9 cellular contexts compared by ENCODE assay signal in genomic region chr1:28437260-28437923, GRCh38.
DNase-seq lines count a peak whose midpoint lies in the region; ATAC-seq and TF ChIP-seq lines count a peak whose summit lies in the region.
"Had no signal": no experiment of that assay in that cellular context is flagged by ENCODE, and none has a peak within 500 bp of the region (broad histone marks: within the 10 kb centered on the region; RNA-seq: fewer than 3 reads in every experiment).

No MANE protein-coding gene starts in this region.

- no peaks in the 10 kb centered on the region for H3K9me3 ChIP-seq in left lung
- no peaks in the 10 kb centered on the region for H3K9me3 ChIP-seq in tibial nerve

- H3K4me1 Mint-ChIP-seq in T-helper 2 cell treated with Interferon-gamma antibody and Interleukin-4, amounts not matched to agents 5 μg/mL and 100 μg/mL, for 36 hours (ENCODE audit: low read depth): peaks cover 23% of the 10 kb centered on the region

- H3K27ac Mint-ChIP-seq in T-helper 2 cell treated with Interferon-gamma antibody and Interleukin-4, amounts not matched to agents 5 μg/mL and 100 μg/mL, for 36 hours: peak overlapping the region; percentile 78

- intact Hi-C loops in left lung (cut with DNase I): no loop called here

- H3K36me3 ChIP-seq in left lung (no peaks in the 10 kb centered on the region), tibial nerve (no peaks in the 10 kb centered on the region)

- H3K36me3 Mint-ChIP-seq in T-helper 2 cell treated with Interferon-gamma antibody and Interleukin-4, amounts not matched to agents 5 μg/mL and 100 μg/mL, for 36 hours (ENCODE audit: low read depth): peaks cover 4% of the 10 kb centered on the region

- no peaks in the 10 kb centered on the region for H3K9me3 Mint-ChIP-seq in T-helper 2 cell treated with Interferon-gamma antibody and Interleukin-4, amounts not matched to agents 5 μg/mL and 100 μg/mL, for 36 hours

- WGBS in tibial nerve, 2 donors: 42 to 56% methylated on average over 3 of the region's 3 CpGs

- peak; percentile 53 for ATAC-seq in left lung
- ATAC-seq in HG02763 (IDR thresholded peaks at IDR 0.05; ENCODE audit: unreplicated experiment): no peak
- no peak for ATAC-seq in HG02885 (IDR thresholded peaks at IDR 0.05; ENCODE audit: poor library complexity, unreplicated experiment)

- TF ChIP-seq CTCF in left lung (IDR thresholded peaks at IDR 0.05) (no peak), tibial nerve (IDR thresholded peaks at IDR 0.05) (no peak)

- no peak for TF ChIP-seq EP300 in tibial nerve (IDR thresholded peaks at IDR 0.05)

- H3K27me3 ChIP-seq in left lung (no peaks in the 10 kb centered on the region), tibial nerve (no peaks in the 10 kb centered on the region)

- H3K27me3 Mint-ChIP-seq in T-helper 2 cell treated with Interferon-gamma antibody and Interleukin-4, amounts not matched to agents 5 μg/mL and 100 μg/mL, for 36 hours (ENCODE audit: low read depth): no peaks in the 10 kb centered on the region

- H3K4me3 Mint-ChIP-seq in T-helper 2 cell treated with Interferon-gamma antibody and Interleukin-4, amounts not matched to agents 5 μg/mL and 100 μg/mL, for 36 hours: peak overlapping the region; percentile 76

- H3K4me3 ChIP-seq in left lung (peak overlapping the region in 1 of 2 donors; percentile 42), tibial nerve (peak overlapping the region in 2 of 4 donors; percentile 16 to 37)

- TF ChIP-seq POLR2A in tibial nerve (IDR thresholded peaks at IDR 0.05): no peak

- peaks cover 10 to 30% of the 10 kb centered on the region in 2 donors for H3K4me1 ChIP-seq in left lung
- peaks cover 0 to 37% (median 18%) of the 10 kb centered on the region in 4 donors for H3K4me1 ChIP-seq in tibial nerve

- H3K27ac ChIP-seq in left lung (peak overlapping the region; percentile 81 to 83), tibial nerve (peak overlapping the region; percentile 4 to 84 (median 78))

- no peak for DNase-seq in T-helper 2 cell treated with Interferon-gamma antibody and Interleukin-4, amounts not matched to agents 5 μg/mL and 100 μg/mL, for 36 hours (ENCODE audit: low spot score)
- DNase-seq in T-helper 2 cell (no peak), amniotic stem cell (lab: John Stamatoyannopoulos, UW) (peak; percentile 26), left lung (peak in 1 of 2 donors; percentile 37), tibial nerve (ENCODE audit: low spot score in 2 of 2) (no peak), UCSD-AML1 (lab: John Stamatoyannopoulos, UW; ENCODE audit: unreplicated experiment) (no peak)
- DNase-seq: SHP77 treated with DMSO at 0.1 percent for 48 hours had no signal
